ENCODE assay signal across 1 cellular context in genomic region chr7:107742678-107743566, GRCh38.
TF ChIP-seq lines count a peak whose summit lies in the region.

No MANE protein-coding gene starts in this region.

TF ChIP-seq in GM23338, 12 proteins besides CTCF, POLR2A, EP300 and RAD21:
- no peak for TF ChIP-seq ZNF462 (CRISPR knock-in tag; IDR thresholded peaks at IDR 0.05)
- no peak for TF ChIP-seq REST (IDR thresholded peaks at IDR 0.05; ENCODE audit: unreplicated experiment)
- TF ChIP-seq ZNF331 (CRISPR knock-in tag; IDR thresholded peaks at IDR 0.05; ENCODE audit: low read depth) = no peak
- TF ChIP-seq POLR2AphosphoS5 (IDR thresholded peaks at IDR 0.05; ENCODE audit: low read depth) = peak; percentile 45; the same call in 1 of the 2 replicates
- TF ChIP-seq STAT1 (IDR thresholded peaks at IDR 0.05; ENCODE audit: unreplicated experiment) = no peak
- no peak for TF ChIP-seq EZH2phosphoT487 (IDR thresholded peaks at IDR 0.05; ENCODE audit: unreplicated experiment)
